ENCODE assay signal across 8 cellular contexts in the genomic region with DNA sequence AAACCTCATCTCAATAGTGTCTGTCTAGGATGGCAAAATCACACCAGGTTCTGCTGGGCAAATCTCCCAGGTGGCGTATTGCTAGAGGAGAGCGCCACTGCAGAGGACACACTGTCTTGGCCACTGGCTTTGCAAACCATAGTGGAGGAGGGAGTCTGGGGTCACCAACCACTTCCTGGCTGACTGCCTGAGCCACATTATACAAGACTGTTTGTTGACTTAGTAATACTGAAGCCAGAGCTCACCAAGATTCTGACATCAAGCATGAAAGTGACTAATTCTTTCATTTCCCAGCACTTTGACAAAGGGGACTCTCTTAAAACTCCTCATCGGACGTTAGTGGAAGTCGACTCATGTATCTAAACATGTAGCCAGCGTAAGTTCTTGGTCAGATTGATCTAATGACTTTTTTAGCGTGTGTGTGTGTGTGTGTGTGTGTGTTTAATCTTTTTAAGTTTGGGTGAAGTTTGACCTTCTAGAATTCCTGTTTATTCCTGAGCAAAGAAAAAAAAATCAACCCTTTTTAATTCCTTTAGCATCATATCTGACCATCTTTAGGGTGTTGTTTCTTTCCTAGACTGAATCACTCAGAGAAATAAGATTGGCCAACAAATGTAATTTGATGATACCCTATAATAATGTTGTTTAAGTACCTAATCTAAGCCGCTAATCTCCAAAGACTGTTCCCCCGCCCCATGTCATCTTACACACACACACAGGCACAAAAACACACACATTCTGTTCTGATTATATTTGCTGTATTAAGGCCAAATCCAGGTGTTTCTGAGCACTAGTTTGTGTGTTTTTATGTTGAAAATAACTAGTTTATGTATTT. TPM values are rescaled to one million over a fixed set of nuclear protein-coding genes. Genes with fewer than 3 reads are reported as not detected.
DNase-seq lines count a peak whose midpoint lies in the region; ATAC-seq and TF ChIP-seq lines count a peak whose summit lies in the region.

No MANE protein-coding gene starts in this region.

- intact Hi-C loops in colonic mucosa (cut with DNase I), result no loop called here

- ATAC-seq in GM21576 (IDR thresholded peaks at IDR 0.05; ENCODE audit: unreplicated experiment), result peak; percentile 83

- no peak overlapping the region for H3K4me3 ChIP-seq in colonic mucosa

- no peaks in the 10 kb centered on the region for H3K4me1 ChIP-seq in colonic mucosa

- in situ Hi-C loops in KBM-7 (cut with MboI; ENCODE audit: low pct_unique_long_range_greater_than_20kb, low sequenced_read_pairs), result no loop called here

- no peak for TF ChIP-seq CTCF in colonic mucosa (IDR thresholded peaks at IDR 0.05)

- DNase-seq in Daoy (ENCODE audit: low read depth) (peak; percentile 93), KBM-7 (peak; percentile 53), colonic mucosa (no peak), mucosa of gallbladder (ENCODE audit: low spot score) (peak; percentile 60), substantia nigra (lab: John Stamatoyannopoulos, UW) (peak in 37 of 49 donors; percentile 5 to 83 (median 52)), putamen (ENCODE audit: low spot score) (no peak)
- DNase-seq in activated CD4-positive, CD25-positive, alpha-beta regulatory T cell (lab: John Stamatoyannopoulos, UW), result peak; percentile 9 to 20 (median 10)

- H3K9me3 ChIP-seq in colonic mucosa, result no peaks in the 10 kb centered on the region

- H3K9ac ChIP-seq in colonic mucosa (ENCODE audit: low read depth in 2 of 2, low read length in 2 of 2), result peak overlapping the region in 1 of 2 donors; percentile 27

- H3K27ac ChIP-seq in colonic mucosa, result peak overlapping the region; percentile 30
- peak overlapping the region; percentile 19 for H3K27ac ChIP-seq in substantia nigra (ENCODE audit: low read depth, low read length, poor library complexity, severe bottlenecking)

- H3K36me3 ChIP-seq in colonic mucosa, result no peaks in the 10 kb centered on the region

- no peaks in the 10 kb centered on the region for H3K27me3 ChIP-seq in colonic mucosa

RNA-seq across cellular contexts. Expression of a gene that starts 13.8 kb away (rescaled TPM):
- 6.9 and 8.4 TPM in 2 replicates for total RNA-seq in Daoy (2014; rRNA removed; shearing (Covaris generic))
- 10 to 100 TPM; 10.8 to 20.4 TPM for total RNA-seq in colonic mucosa
- total RNA-seq in mucosa of gallbladder, result 35.0 TPM

RNA-seq across cellular contexts. Expression of a gene that starts 24.5 kb away (rescaled TPM):
- total RNA-seq in Daoy (2014; rRNA removed; shearing (Covaris generic)), result 77.3 and 78.0 TPM in 2 replicates
- total RNA-seq in colonic mucosa (10 to 100 TPM; 39.4 to 51.1 TPM), mucosa of gallbladder (34.4 TPM)

Comparison
In these comparisons a context has a peak if more than half of its experiments do, and no peak if none do; other contexts are left out.
1. DNase-seq: peak in Daoy (single experiment), KBM-7 (single experiment), activated CD4-positive, CD25-positive, alpha-beta regulatory T cell (4 of 4), mucosa of gallbladder (single experiment) and substantia nigra (37 of 49); none in colonic mucosa (single experiment) and putamen (single experiment).